In genomic region chr11:122439911-122440782, GRCh38 we compare ENCODE assay signal across 8 cellular contexts.
DNase-seq lines count a peak whose midpoint lies in the region; ATAC-seq and TF ChIP-seq lines count a peak whose summit lies in the region.

No MANE protein-coding gene starts in this region.

- peaks cover 14% of the 10 kb centered on the region for H3K4me1 Mint-ChIP-seq in progenitor cell of endocrine pancreas (ENCODE audit: low read depth)
- no peaks in the 10 kb centered on the region for H3K4me1 Mint-ChIP-seq in activated T-helper 17 cell treated with anti-CD3 and anti-CD28 coated beads, Interleukin-2, amount 50 U/mL, for 72 hours

- intact Hi-C loops in head of caudate nucleus (cut with DNase I), result loop anchor here (10.0 kb wide), 1 partner anchor 145 kb away; no protein-coding TSS in a partner anchor

- peaks cover 4% of the 10 kb centered on the region for H3K4me1 ChIP-seq in RWPE2 (ENCODE audit: insufficient read depth, poor library complexity, severe bottlenecking)

- ATAC-seq in RWPE2 (ENCODE audit: low read depth) (no peak), HG03045 (IDR thresholded peaks at IDR 0.05; ENCODE audit: unreplicated experiment) (no peak)
- no peak for ATAC-seq in activated T-helper 17 cell treated with anti-CD3 and anti-CD28 coated beads, Interleukin-2, amount 50 U/mL, for 72 hours (replicated peaks)

- TF ChIP-seq CTCF in RWPE2 (IDR thresholded peaks at IDR 0.05; ENCODE audit: poor library complexity, severe bottlenecking), result no peak
- no peak for TF ChIP-seq CTCF in progenitor cell of endocrine pancreas (IDR thresholded peaks at IDR 0.05; ENCODE audit: unreplicated experiment)

- no peak overlapping the region for H3K27ac ChIP-seq in RWPE2 (ENCODE audit: poor library complexity, severe bottlenecking)

- H3K36me3 Mint-ChIP-seq in progenitor cell of endocrine pancreas (ENCODE audit: insufficient read depth), result no peaks in the 10 kb centered on the region
- no peaks in the 10 kb centered on the region for H3K36me3 Mint-ChIP-seq in activated T-helper 17 cell treated with anti-CD3 and anti-CD28 coated beads, Interleukin-2, amount 50 U/mL, for 72 hours (ENCODE audit: low read depth)

- H3K27ac Mint-ChIP-seq in progenitor cell of endocrine pancreas, result peak overlapping the region; percentile 30
- H3K27ac Mint-ChIP-seq in activated T-helper 17 cell treated with anti-CD3 and anti-CD28 coated beads, Interleukin-2, amount 50 U/mL, for 72 hours, result no peak overlapping the region

- no peaks in the 10 kb centered on the region for H3K27me3 Mint-ChIP-seq in progenitor cell of endocrine pancreas
- H3K27me3 Mint-ChIP-seq in activated T-helper 17 cell treated with anti-CD3 and anti-CD28 coated beads, Interleukin-2, amount 50 U/mL, for 72 hours, result peaks cover 13% of the 10 kb centered on the region

- peak overlapping the region; percentile 78 for H3K4me3 Mint-ChIP-seq in progenitor cell of endocrine pancreas (ENCODE audit: low read depth)
- no peak overlapping the region for H3K4me3 Mint-ChIP-seq in activated T-helper 17 cell treated with anti-CD3 and anti-CD28 coated beads, Interleukin-2, amount 50 U/mL, for 72 hours

- H3K36me3 ChIP-seq in RWPE2 (ENCODE audit: low read depth), result no peaks in the 10 kb centered on the region

- peak overlapping the region; percentile 17 for H3K4me3 ChIP-seq in RWPE2 (ENCODE audit: severe bottlenecking)

- H3K9me3 ChIP-seq in RWPE2 (ENCODE audit: severe bottlenecking), result no peaks in the 10 kb centered on the region

- DNase-seq in EH (ENCODE audit: low read depth) (peak; percentile 23), RWPE2 (ENCODE audit: low spot score) (no peak), head of caudate nucleus (peak in 36 of 42 donors; percentile 8 to 74 (median 44)), progenitor cell of endocrine pancreas (ENCODE audit: low spot score, unreplicated experiment) (no peak), OCI-M2 (lab: John Stamatoyannopoulos, UW; ENCODE audit: unreplicated experiment) (no peak), T-helper 9 cell (no peak)

- H3K27me3 ChIP-seq in RWPE2 (ENCODE audit: insufficient read depth, poor library complexity, severe bottlenecking), result no peaks in the 10 kb centered on the region

- H3K9me3 Mint-ChIP-seq in progenitor cell of endocrine pancreas (ENCODE audit: low read depth), result no peaks in the 10 kb centered on the region
- no peaks in the 10 kb centered on the region for H3K9me3 Mint-ChIP-seq in activated T-helper 17 cell treated with anti-CD3 and anti-CD28 coated beads, Interleukin-2, amount 50 U/mL, for 72 hours

Comparison
In these comparisons a context has a peak if more than half of its experiments do, and no peak if none do; other contexts are left out.
1. DNase-seq: peak in EH (single experiment) and head of caudate nucleus (36 of 42); none in RWPE2 (single experiment), progenitor cell of endocrine pancreas (single experiment), OCI-M2 (single experiment) and T-helper 9 cell (single experiment).